In genomic region chr17:60678118-60678444, GRCh38 we compare ENCODE assay signal across 8 cellular contexts. TPM values are rescaled to one million over a fixed set of nuclear protein-coding genes. Genes with fewer than 3 reads are reported as not detected.
DNase-seq lines count a peak whose midpoint lies in the region; ATAC-seq, FAIRE-seq and TF ChIP-seq lines count a peak whose summit lies in the region.

No MANE protein-coding gene starts in this region.

- H3K9ac ChIP-seq in kidney (ENCODE audit: low read length in 2 of 2): peak overlapping the region; percentile 61 to 74

- ATAC-seq in HG03432 (IDR thresholded peaks at IDR 0.05; ENCODE audit: unreplicated experiment): no peak
- ATAC-seq in HG02884 (IDR thresholded peaks at IDR 0.05; ENCODE audit: unreplicated experiment): no peak

- H3K27me3 ChIP-seq in testis: no peaks in the 10 kb centered on the region

- H3K4me3 ChIP-seq in kidney (ENCODE audit: low read length in 2 of 2) (peak overlapping the region; percentile 93 to 100), testis (peak overlapping the region; percentile 85 to 91)

- TF ChIP-seq CTCF in kidney (IDR thresholded peaks at IDR 0.05; ENCODE audit: borderline replicate concordance, extremely low read depth, insufficient read depth) (no peak), testis (IDR thresholded peaks at IDR 0.05) (no peak)

- H3K36me3 ChIP-seq in kidney (ENCODE audit: control insufficient read depth in 1 of 2, insufficient read depth in 2 of 2, low read length in 2 of 2): no peaks in the 10 kb centered on the region
- H3K36me3 ChIP-seq in testis (ENCODE audit: low read depth, missing control alignments): no peaks in the 10 kb centered on the region

- POLR2A ChIA-PET in activated CD4-positive, alpha-beta T cell treated with anti-CD3 and anti-CD28 coated beads, Interleukin-2, amount 10 ng/mL, durations not matched to agents 7 days and 5 days (lab: Charles Lee): interaction anchor here (1.0 kb wide), 1 partner anchor 78 kb away, joined by 4 read pairs; the partner anchor contains the start of gene PPM1D

- intact Hi-C loops in activated T-helper 2 cell treated with anti-CD3 and anti-CD28 coated beads, Interferon-gamma antibody, Interleukin-2, Interleukin-4, amounts not matched to agents 10 μg/mL and 5 μg/mL and 100 μg/mL, durations not matched to agents 14 hours and 24 hours and 36 hours (cut with micrococcal nuclease): loop anchor here (5.0 kb wide), 1 partner anchor 286 kb away; the partner anchor contains the start of gene USP32
- intact Hi-C loops in kidney (cut with DNase I): no loop called here
- intact Hi-C loops in testis (cut with DNase I; ENCODE audit: low total_unique reads): no loop called here

- CTCF ChIA-PET in activated CD4-positive, alpha-beta T cell treated with anti-CD3 and anti-CD28 coated beads, Interleukin-2, amount 10 ng/mL, durations not matched to agents 7 days and 5 days (lab: Charles Lee): interaction anchor here (0.9 to 1.4 kb wide), 2 partner anchors 10 to 79 kb away, joined by 3 to 5 read pairs; partner anchors contain the start of gene PPM1D

- H3K27ac ChIP-seq in kidney (ENCODE audit: low read depth in 2 of 2, low read length in 2 of 2) (peak overlapping the region; percentile 1 to 20), testis (peak overlapping the region; percentile 15 to 76)

- H3K27me3 Mint-ChIP-seq in activated CD4-positive, alpha-beta T cell treated with anti-CD3 and anti-CD28 coated beads, Interleukin-2, amount 10 ng/mL, durations not matched to agents 7 days and 5 days: no peaks in the 10 kb centered on the region
- no peaks in the 10 kb centered on the region for H3K27me3 Mint-ChIP-seq in activated T-helper 2 cell treated with anti-CD3 and anti-CD28 coated beads, Interferon-gamma antibody, Interleukin-2, Interleukin-4, amounts not matched to agents 10 μg/mL and 5 μg/mL and 100 μg/mL, durations not matched to agents 14 hours and 24 hours and 36 hours (ENCODE audit: low read depth)

- FAIRE-seq in kidney (lab: Jason Lieb, UNC): no peak

- WGBS in testis, 2 donors: 0 to 5% methylated on average over 6 of the region's 6 CpGs

- peak overlapping the region; percentile 97 for H3K4me3 Mint-ChIP-seq in activated CD4-positive, alpha-beta T cell treated with anti-CD3 and anti-CD28 coated beads, Interleukin-2, amount 10 ng/mL, durations not matched to agents 7 days and 5 days
- H3K4me3 Mint-ChIP-seq in activated T-helper 2 cell treated with anti-CD3 and anti-CD28 coated beads, Interferon-gamma antibody, Interleukin-2, Interleukin-4, amounts not matched to agents 10 μg/mL and 5 μg/mL and 100 μg/mL, durations not matched to agents 14 hours and 24 hours and 36 hours (ENCODE audit: low read depth): peak overlapping the region; percentile 91

- H3K9me3 Mint-ChIP-seq in activated CD4-positive, alpha-beta T cell treated with anti-CD3 and anti-CD28 coated beads, Interleukin-2, amount 10 ng/mL, durations not matched to agents 7 days and 5 days: peaks cover 2% of the 10 kb centered on the region
- H3K9me3 Mint-ChIP-seq in activated T-helper 2 cell treated with anti-CD3 and anti-CD28 coated beads, Interferon-gamma antibody, Interleukin-2, Interleukin-4, amounts not matched to agents 10 μg/mL and 5 μg/mL and 100 μg/mL, durations not matched to agents 14 hours and 24 hours and 36 hours: no peaks in the 10 kb centered on the region

- H3K9me3 ChIP-seq in kidney (ENCODE audit: control insufficient read depth in 1 of 2, low read length in 2 of 2) (no peaks in the 10 kb centered on the region), testis (no peaks in the 10 kb centered on the region)

- no peak for TF ChIP-seq POLR2A in testis (IDR thresholded peaks at IDR 0.05)

- H3K4me1 ChIP-seq in kidney (ENCODE audit: control insufficient read depth in 1 of 2, insufficient read depth in 1 of 2, low read depth in 1 of 2, low read length in 2 of 2) (no peaks in the 10 kb centered on the region), testis (peaks cover 17% of the 10 kb centered on the region)

- H3K27ac Mint-ChIP-seq in activated CD4-positive, alpha-beta T cell treated with anti-CD3 and anti-CD28 coated beads, Interleukin-2, amount 10 ng/mL, durations not matched to agents 7 days and 5 days: peak overlapping the region; percentile 91
- peak overlapping the region; percentile 70 for H3K27ac Mint-ChIP-seq in activated T-helper 2 cell treated with anti-CD3 and anti-CD28 coated beads, Interferon-gamma antibody, Interleukin-2, Interleukin-4, amounts not matched to agents 10 μg/mL and 5 μg/mL and 100 μg/mL, durations not matched to agents 14 hours and 24 hours and 36 hours

- in situ Hi-C loops in ACHN (cut with HindIII; ENCODE audit: low pct_ligation_motif_present, low pct_unique_long_range_greater_than_20kb, low sequenced_read_pairs): no loop called here

- H3K36me3 Mint-ChIP-seq in activated CD4-positive, alpha-beta T cell treated with anti-CD3 and anti-CD28 coated beads, Interleukin-2, amount 10 ng/mL, durations not matched to agents 7 days and 5 days (ENCODE audit: low read depth): no peaks in the 10 kb centered on the region
- no peaks in the 10 kb centered on the region for H3K36me3 Mint-ChIP-seq in activated T-helper 2 cell treated with anti-CD3 and anti-CD28 coated beads, Interferon-gamma antibody, Interleukin-2, Interleukin-4, amounts not matched to agents 10 μg/mL and 5 μg/mL and 100 μg/mL, durations not matched to agents 14 hours and 24 hours and 36 hours (ENCODE audit: low read depth)

- DNase-seq in activated CD4-positive, alpha-beta T cell treated with anti-CD3 and anti-CD28 coated beads, Interleukin-2, amount 10 ng/mL, durations not matched to agents 7 days and 5 days: no peak
- no peak for DNase-seq in activated CD4-positive, alpha-beta T cell treated with anti-CD3 and anti-CD28 coated beads for 1 hour
- DNase-seq in activated T-helper 2 cell treated with anti-CD3 and anti-CD28 coated beads, Interferon-gamma antibody, Interleukin-2, Interleukin-4, amounts not matched to agents 10 μg/mL and 5 μg/mL and 100 μg/mL, durations not matched to agents 14 hours and 24 hours and 36 hours (ENCODE audit: low spot score): no peak
- no peak for DNase-seq in kidney
- DNase-seq in testis: no peak
- no peak for DNase-seq in ACHN

- H3K4me1 Mint-ChIP-seq in activated CD4-positive, alpha-beta T cell treated with anti-CD3 and anti-CD28 coated beads, Interleukin-2, amount 10 ng/mL, durations not matched to agents 7 days and 5 days: peaks cover 24% of the 10 kb centered on the region
- peaks cover 16% of the 10 kb centered on the region for H3K4me1 Mint-ChIP-seq in activated T-helper 2 cell treated with anti-CD3 and anti-CD28 coated beads, Interferon-gamma antibody, Interleukin-2, Interleukin-4, amounts not matched to agents 10 μg/mL and 5 μg/mL and 100 μg/mL, durations not matched to agents 14 hours and 24 hours and 36 hours (ENCODE audit: low read depth)

RNA-seq across cellular contexts. Expression of gene BCAS3, which starts 0.4 kb away (rescaled TPM):
- total RNA-seq in activated CD4-positive, alpha-beta T cell treated with anti-CD3 and anti-CD28 coated beads, Interleukin-2, amount 10 ng/mL, durations not matched to agents 7 days and 5 days: 10 to 100 TPM; 15.5 to 16.4 TPM
- total RNA-seq in activated T-helper 2 cell treated with anti-CD3 and anti-CD28 coated beads, Interferon-gamma antibody, Interleukin-2, Interleukin-4, amounts not matched to agents 10 μg/mL and 5 μg/mL and 100 μg/mL, durations not matched to agents 14 hours and 24 hours and 36 hours: 10.7 and 13.5 TPM in 2 replicates
- 44.1 TPM for total RNA-seq in kidney
- polyA plus RNA-seq in kidney (ENCODE audit: insufficient read depth, low read depth, low replicate concordance): 18.3 TPM
- 10 to 100 TPM; 73.0 to 96.7 TPM for total RNA-seq in testis
- 54.8 TPM for polyA plus RNA-seq in testis (ENCODE audit: insufficient read depth, low read depth, low replicate concordance)
